Comparison of ENCODE assay signal across 32 cellular contexts in genomic region chr3:52986049-52986448, GRCh38. TPM values are rescaled to one million over a fixed set of nuclear protein-coding genes. Genes with fewer than 3 reads are reported as not detected.
DNase-seq lines count a peak whose midpoint lies in the region; ATAC-seq and TF ChIP-seq lines count a peak whose summit lies in the region.
"Had no signal": no experiment of that assay in that cellular context is flagged by ENCODE, and none has a peak within 500 bp of the region (broad histone marks: within the 10 kb centered on the region; RNA-seq: fewer than 3 reads in every experiment).

No MANE protein-coding gene starts in this region.

- no peak overlapping the region for H3K27ac Mint-ChIP-seq in MCF 10A (ENCODE audit: low read depth, unreplicated experiment)
- H3K27ac Mint-ChIP-seq: activated B cell treated with CpG ODN at 0.5 μM for 24 hours; activated T-cell treated with anti-CD3 and anti-CD28 coated beads, Interleukin-2, amount 50 U/mL, for 72 hours; brain; CD8-positive, alpha-beta T cell had no signal

- dilution Hi-C loops in mammary epithelial cell (cut with HindIII; ENCODE audit: low sequenced_read_pairs) = no loop called here

- H3K9ac ChIP-seq in mammary epithelial cell (ENCODE audit: insufficient read depth, low read length) = no peak overlapping the region

- 100% methylated on average over 1 of the region's 1 CpG for WGBS in mammary epithelial cell (ENCODE audit: low coverage, missing lambda C conversion rate)
- 84 to 92% (median 88%) methylated on average over 1 of the region's 1 CpG for WGBS in psoas muscle, 3 donors

- H3K27ac ChIP-seq in mammary epithelial cell (ENCODE audit: insufficient read depth, low read depth, low read length) = no peak overlapping the region
- no peak overlapping the region for H3K27ac ChIP-seq in psoas muscle
- H3K27ac ChIP-seq: hepatocyte, left ventricle myocardium inferior, skin epidermis, stomach, tibial artery had no signal

- CTCF ChIA-PET in mammary epithelial cell (lab: Charles Lee; ENCODE audit: low non-redundant PET) = no interaction called here
- CTCF ChIA-PET in MCF 10A (lab: Yijun Ruan, JAX) = interaction anchor here (0.6 to 1.1 kb wide), 4 partner anchors 56 to 194 kb away, joined by 3 to 5 read pairs (median 4); no protein-coding TSS in a partner anchor

- H3K4me3 ChIP-seq in mammary epithelial cell (replicated peaks in 1 of 3; ENCODE audit: insufficient read depth in 1 of 3, low read depth in 2 of 3, low read length in 3 of 3) (no peak overlapping the region), fibroblast of mammary gland (ENCODE audit: control insufficient read depth, low read depth, low read length) (no peak overlapping the region), psoas muscle (no peak overlapping the region)
- H3K4me3 ChIP-seq: hepatocyte, left ventricle myocardium inferior, skin epidermis, stomach, tibial artery had no signal

- no peaks in the 10 kb centered on the region for H4K20me1 ChIP-seq in mammary epithelial cell (ENCODE audit: insufficient read depth, low read length)

- intact Hi-C loops in mammary epithelial cell (cut with micrococcal nuclease) = loop anchor here (5.0 kb wide), 2 partner anchors 134 to 244 kb away; no protein-coding TSS in a partner anchor
- intact Hi-C loops in MCF 10A (cut with micrococcal nuclease) = no loop called here
- intact Hi-C loops in psoas muscle (cut with DNase I) = loop anchor here (5.0 to 10.0 kb wide), 2 partner anchors 131 to 134 kb away; no protein-coding TSS in a partner anchor

- no peaks in the 10 kb centered on the region for H3K36me3 Mint-ChIP-seq in MCF 10A (ENCODE audit: insufficient read depth, unreplicated experiment)
- H3K36me3 Mint-ChIP-seq: CD8-positive, alpha-beta T cell had no signal

- no peaks in the 10 kb centered on the region for H3K36me3 ChIP-seq in mammary epithelial cell (ENCODE audit: insufficient read depth, low read length)
- no peaks in the 10 kb centered on the region for H3K36me3 ChIP-seq in psoas muscle (ENCODE audit: insufficient read depth in 1 of 2, low read depth in 1 of 2)
- H3K36me3 ChIP-seq: left ventricle myocardium inferior, stomach, tibial artery had no signal

- H2AFZ ChIP-seq in mammary epithelial cell (ENCODE audit: low read depth, low read length) = no peak overlapping the region
- H2AFZ ChIP-seq: hepatocyte had no signal

- no peak overlapping the region for H3K4me2 ChIP-seq in mammary epithelial cell (ENCODE audit: insufficient read depth, low read depth, low read length)
- H3K4me2 ChIP-seq: hepatocyte had no signal

- H3K27me3 ChIP-seq in mammary epithelial cell (ENCODE audit: insufficient read depth, low read length) (no peaks in the 10 kb centered on the region), psoas muscle (ENCODE audit: insufficient read depth in 3 of 3, low read length in 2 of 3) (no peaks in the 10 kb centered on the region)
- H3K27me3 ChIP-seq: hepatocyte, stomach, tibial artery had no signal

- POLR2A ChIA-PET in MCF 10A (lab: Yijun Ruan, JAX) = interaction anchor here (1.6 to 3.9 kb wide), 2 partner anchors 10 to 58 kb away, joined by 4 to 23 read pairs; partner anchors contain the start of gene SFMBT1

- TF ChIP-seq CTCF in mammary epithelial cell (conservative IDR thresholded peaks at IDR 0.05 in 1 of 2, IDR thresholded peaks at IDR 0.05 in 1 of 2; ENCODE audit: extremely low read depth in 1 of 2, insufficient read depth in 1 of 2, low read depth in 1 of 2, low read length in 2 of 2) = no peak
- no peak for TF ChIP-seq CTCF in MCF 10A (IDR thresholded peaks at IDR 0.05; ENCODE audit: unreplicated experiment)
- TF ChIP-seq CTCF in fibroblast of mammary gland (conservative IDR thresholded peaks at IDR 0.05; ENCODE audit: control insufficient read depth, insufficient read depth, low read depth, low read length) = no peak
- TF ChIP-seq CTCF in psoas muscle (IDR thresholded peaks at IDR 0.05) = no peak

- ATAC-seq in psoas muscle (peak in 3 of 4 donors; percentile 36 to 64 (median 52)), HG02852 (IDR thresholded peaks at IDR 0.05; ENCODE audit: unreplicated experiment) (no peak), GM19467 (IDR thresholded peaks at IDR 0.05; ENCODE audit: unreplicated experiment) (no peak)
- ATAC-seq: activated T-cell treated with anti-CD3 and anti-CD28 coated beads, Interleukin-2, amount 50 U/mL, for 72 hours; CD8-positive, alpha-beta T cell; HepG2; naive thymus-derived CD8-positive, alpha-beta T cell had no signal

- H3K4me1 Mint-ChIP-seq in MCF 10A (ENCODE audit: insufficient read depth, unreplicated experiment) = peaks cover 15% of the 10 kb centered on the region

- no peaks in the 10 kb centered on the region for H3K9me3 Mint-ChIP-seq in MCF 10A (ENCODE audit: unreplicated experiment)
- H3K9me3 Mint-ChIP-seq: activated B cell treated with CpG ODN at 0.5 μM for 24 hours; activated T-cell treated with anti-CD3 and anti-CD28 coated beads, Interleukin-2, amount 50 U/mL, for 72 hours; CD8-positive, alpha-beta T cell had no signal

- peaks cover 26% of the 10 kb centered on the region for H3K79me2 ChIP-seq in mammary epithelial cell (ENCODE audit: insufficient read depth, low read length)

- H3K9me3 ChIP-seq in mammary epithelial cell (replicated peaks; ENCODE audit: insufficient read depth, low read length) = no peaks in the 10 kb centered on the region
- no peaks in the 10 kb centered on the region for H3K9me3 ChIP-seq in psoas muscle
- H3K9me3 ChIP-seq: left ventricle myocardium inferior had no signal

- DNase-seq in mammary epithelial cell (peak; percentile 22), MCF 10A (ENCODE audit: unreplicated experiment) (no peak), SK-MEL-5 (ENCODE audit: low read depth, low spot score) (peak; percentile 13), fibroblast of mammary gland (ENCODE audit: low read depth) (peak; percentile 45), psoas muscle (no peak), SHP77 (lab: John Stamatoyannopoulos, UW) (no peak)
- DNase-seq: activated B cell treated with CpG ODN at 0.5 μM for 24 hours; activated CD4-positive, alpha-beta T cell treated with anti-CD3 and anti-CD28 coated beads, Interleukin-2, amount 50 U/mL, for 1 hour; activated naive CD4-positive, alpha-beta T cell; activated T-cell treated with anti-CD3 and anti-CD28 coated beads, Interleukin-2, amount 50 U/mL, for 72 hours; CD8-positive, alpha-beta T cell; DMS 273 treated with DMSO at 0.1 percent for 48 hours; foreskin melanocyte; HCEC 1CT; Kasumi-1; left ventricle myocardium inferior; midbrain; naive thymus-derived CD8-positive, alpha-beta T cell; NCI-H1092 treated with DMSO at 0.1 percent for 48 hours; NCI-H1930; NCI-H526 treated with DMSO at 0.1 percent for 48 hours; SHP77 treated with DMSO at 0.1 percent for 48 hours; stimulated activated CD8-positive, alpha-beta memory T cell treated with anti-CD3 and anti-CD28 coated beads, Interleukin-4, amount 100 ng/mL, for 48 hours; stomach; T1000; tibial artery had no signal

- no peak overlapping the region for H3K4me3 Mint-ChIP-seq in MCF 10A (ENCODE audit: unreplicated experiment)
- H3K4me3 Mint-ChIP-seq: activated B cell treated with CpG ODN at 0.5 μM for 24 hours; activated T-cell treated with anti-CD3 and anti-CD28 coated beads, Interleukin-2, amount 50 U/mL, for 72 hours; brain; CD8-positive, alpha-beta T cell had no signal

- in situ Hi-C loops in mammary epithelial cell (cut with MboI; ENCODE audit: low sequenced_read_pairs in 2 of 2) (no loop called here), SK-MEL-5 (cut with HindIII; ENCODE audit: low pct_unique_long_range_greater_than_20kb, low sequenced_read_pairs) (no loop called here)

- BruUV-seq in mammary epithelial cell (replicated peaks; lab: Mats Ljungman, UMichigan) (no TSS peak), MCF 10A (replicated peaks; lab: Mats Ljungman, UMichigan) (no TSS peak)

- no peaks in the 10 kb centered on the region for H3K27me3 Mint-ChIP-seq in MCF 10A (ENCODE audit: insufficient read depth, unreplicated experiment)
- H3K27me3 Mint-ChIP-seq: activated B cell treated with CpG ODN at 0.5 μM for 24 hours; brain; naive thymus-derived CD8-positive, alpha-beta T cell had no signal

- H3K4me1 ChIP-seq in mammary epithelial cell (ENCODE audit: insufficient read depth, low read length) = no peaks in the 10 kb centered on the region
- peaks cover 34% of the 10 kb centered on the region for H3K4me1 ChIP-seq in psoas muscle

RNA-seq across cellular contexts. Expression of gene SFMBT1, which starts 59.8 kb away (rescaled TPM):
- total RNA-seq in mammary epithelial cell (10 to 100 TPM in 1 of 2 donors, 1 to 10 TPM in 1; 8.7 to 21.5 TPM), MCF 10A (2022) (11.5 and 11.8 TPM in 2 replicates), psoas muscle (10 to 100 TPM; 16.0 to 25.0 (median 16.8) TPM)
- polyA plus RNA-seq in mammary epithelial cell (5.7 TPM), psoas muscle (10 to 100 TPM in 1 of 3 donors, 1 to 10 TPM in 2; 6.7 to 20.6 (median 6.9) TPM)
- polyA minus RNA-seq in mammary epithelial cell = 40.5 TPM
- 16.4 and 19.4 TPM in 2 replicates for total RNA-seq in SK-MEL-5 (2014; rRNA removed; shearing (Covaris generic))
- polyA plus RNA-seq in SK-MEL-5 (2015; cell fraction: cytosol; rRNA removed) = 9.8 and 13.7 TPM in 2 replicates
- polyA plus RNA-seq in SK-MEL-5 (2015; cell fraction: nucleus; rRNA removed) = 15.7 and 26.1 TPM in 2 replicates

Comparison
In these comparisons a context has a peak if more than half of its experiments do, and no peak if none do; other contexts are left out.
1. DNase-seq: peak in mammary epithelial cell (single experiment), SK-MEL-5 (single experiment) and fibroblast of mammary gland (single experiment); none in MCF 10A (single experiment), psoas muscle (0 of 2) and SHP77 (0 of 2).
2. ATAC-seq: peak in psoas muscle (3 of 4); none in HG02852 (single experiment) and GM19467 (single experiment).